Comparison of ENCODE assay signal across 9 cellular contexts in genomic region chr20:9068232-9068781, GRCh38. TPM values are rescaled to one million over a fixed set of nuclear protein-coding genes. Genes with fewer than 3 reads are reported as not detected.
A peak's percentile ranks its signal among the peaks of the same experiment; 100 is the strongest.
DNase-seq lines count a peak whose midpoint lies in the region; ATAC-seq and TF ChIP-seq lines count a peak whose summit lies in the region.
"Had no signal": no experiment of that assay in that cellular context is flagged by ENCODE, and none has a peak within 500 bp of the region (broad histone marks: within the 10 kb centered on the region; RNA-seq: fewer than 3 reads in every experiment).

No MANE protein-coding gene starts in this region.

- peak overlapping the region; percentile 86 for H3K4me3 Mint-ChIP-seq in progenitor cell of endocrine pancreas (ENCODE audit: low read depth)
- no peak overlapping the region for H3K4me3 Mint-ChIP-seq in activated naive CD8-positive, alpha-beta T cell treated with anti-CD3 and anti-CD28 coated beads for 36 hours
- H3K4me3 Mint-ChIP-seq in T-helper 2 cell treated with Interferon-gamma antibody and Interleukin-4, amounts not matched to agents 5 μg/mL and 100 μg/mL, for 36 hours: no peak overlapping the region

- TF ChIP-seq CTCF in progenitor cell of endocrine pancreas (IDR thresholded peaks at IDR 0.05; ENCODE audit: unreplicated experiment): peak; percentile 18

- peak; percentile 77 for ATAC-seq in Right ventricle myocardium superior (ENCODE audit: poor library complexity)

- H3K27ac Mint-ChIP-seq in progenitor cell of endocrine pancreas: peak overlapping the region; percentile 94
- no peak overlapping the region for H3K27ac Mint-ChIP-seq in activated naive CD8-positive, alpha-beta T cell treated with anti-CD3 and anti-CD28 coated beads for 36 hours
- no peak overlapping the region for H3K27ac Mint-ChIP-seq in T-helper 2 cell treated with Interferon-gamma antibody and Interleukin-4, amounts not matched to agents 5 μg/mL and 100 μg/mL, for 36 hours

- H3K4me1 Mint-ChIP-seq in progenitor cell of endocrine pancreas (ENCODE audit: low read depth): peaks cover 10% of the 10 kb centered on the region
- no peaks in the 10 kb centered on the region for H3K4me1 Mint-ChIP-seq in activated naive CD8-positive, alpha-beta T cell treated with anti-CD3 and anti-CD28 coated beads for 36 hours
- H3K4me1 Mint-ChIP-seq in T-helper 2 cell treated with Interferon-gamma antibody and Interleukin-4, amounts not matched to agents 5 μg/mL and 100 μg/mL, for 36 hours (ENCODE audit: low read depth): peaks cover 2% of the 10 kb centered on the region

- intact Hi-C loops in Right ventricle myocardium superior (cut with DNase I): no loop called here

- no peaks in the 10 kb centered on the region for H3K9me3 Mint-ChIP-seq in progenitor cell of endocrine pancreas (ENCODE audit: low read depth)
- peaks cover 6% of the 10 kb centered on the region for H3K9me3 Mint-ChIP-seq in activated naive CD8-positive, alpha-beta T cell treated with anti-CD3 and anti-CD28 coated beads for 36 hours
- peaks cover 4% of the 10 kb centered on the region for H3K9me3 Mint-ChIP-seq in T-helper 2 cell treated with Interferon-gamma antibody and Interleukin-4, amounts not matched to agents 5 μg/mL and 100 μg/mL, for 36 hours

- no peaks in the 10 kb centered on the region for H3K36me3 Mint-ChIP-seq in progenitor cell of endocrine pancreas (ENCODE audit: insufficient read depth)
- no peaks in the 10 kb centered on the region for H3K36me3 Mint-ChIP-seq in activated naive CD8-positive, alpha-beta T cell treated with anti-CD3 and anti-CD28 coated beads for 36 hours
- no peaks in the 10 kb centered on the region for H3K36me3 Mint-ChIP-seq in T-helper 2 cell treated with Interferon-gamma antibody and Interleukin-4, amounts not matched to agents 5 μg/mL and 100 μg/mL, for 36 hours (ENCODE audit: low read depth)

- DNase-seq in NCI-H2029 (lab: John Stamatoyannopoulos, UW): peak; percentile 57
- DNase-seq in NCI-H2029 treated with DMSO at 0.1 percent for 48 hours (lab: John Stamatoyannopoulos, UW): no peak
- DNase-seq in T1000 (lab: John Stamatoyannopoulos, UW): peak; percentile 27
- peak; percentile 70 for DNase-seq in Right ventricle myocardium superior
- peak; percentile 56 for DNase-seq in progenitor cell of endocrine pancreas (ENCODE audit: low spot score, unreplicated experiment)
- DNase-seq in activated naive CD8-positive, alpha-beta T cell treated with anti-CD3 and anti-CD28 coated beads for 36 hours: no peak
- no peak for DNase-seq in stimulated activated naive CD4-positive, alpha-beta T cell (lab: John Stamatoyannopoulos, UW)
- no peak for DNase-seq in T-helper 2 cell treated with Interferon-gamma antibody and Interleukin-4, amounts not matched to agents 5 μg/mL and 100 μg/mL, for 36 hours (ENCODE audit: low spot score)

- H3K27me3 Mint-ChIP-seq in progenitor cell of endocrine pancreas: peaks cover 2% of the 10 kb centered on the region
- H3K27me3 Mint-ChIP-seq in activated naive CD8-positive, alpha-beta T cell treated with anti-CD3 and anti-CD28 coated beads for 36 hours: peaks cover 40% of the 10 kb centered on the region
- H3K27me3 Mint-ChIP-seq in T-helper 2 cell treated with Interferon-gamma antibody and Interleukin-4, amounts not matched to agents 5 μg/mL and 100 μg/mL, for 36 hours (ENCODE audit: low read depth): peaks cover 16% of the 10 kb centered on the region

RNA-seq across cellular contexts. Expression of gene PLCB4, which starts 0.6 kb away (rescaled TPM):
- total RNA-seq in Right ventricle myocardium superior (27.4 TPM), progenitor cell of endocrine pancreas (13.1 and 17.2 TPM in 2 replicates)
- not detected for total RNA-seq in activated naive CD8-positive, alpha-beta T cell treated with anti-CD3 and anti-CD28 coated beads for 36 hours
- total RNA-seq: activated CD8-positive, alpha-beta memory T cell treated with anti-CD3 and anti-CD28 coated beads for 36 hours had no signal

Comparison
In these comparisons a context has a peak if more than half of its experiments do, and no peak if none do; other contexts are left out.
1. DNase-seq: peak in NCI-H2029 (single experiment), T1000 (single experiment), Right ventricle myocardium superior (single experiment) and progenitor cell of endocrine pancreas (single experiment); none in NCI-H2029 treated with DMSO at 0.1 percent for 48 hours (single experiment), activated naive CD8-positive, alpha-beta T cell treated with anti-CD3 and anti-CD28 coated beads for 36 hours (single experiment), stimulated activated naive CD4-positive, alpha-beta T cell (0 of 6) and T-helper 2 cell treated with Interferon-gamma antibody and Interleukin-4, amounts not matched to agents 5 μg/mL and 100 μg/mL, for 36 hours (single experiment).
2. RNA of gene PLCB4, which starts 0.6 kb away (total RNA-seq): 27.4 TPM in Right ventricle myocardium superior (single experiment) and 13.1 to 17.2 TPM in progenitor cell of endocrine pancreas; not detected in activated naive CD8-positive, alpha-beta T cell treated with anti-CD3 and anti-CD28 coated beads for 36 hours; every median in the first group is over 10 times any median in the second.